ENCODE assay signal across 29 cellular contexts in the genomic region with DNA sequence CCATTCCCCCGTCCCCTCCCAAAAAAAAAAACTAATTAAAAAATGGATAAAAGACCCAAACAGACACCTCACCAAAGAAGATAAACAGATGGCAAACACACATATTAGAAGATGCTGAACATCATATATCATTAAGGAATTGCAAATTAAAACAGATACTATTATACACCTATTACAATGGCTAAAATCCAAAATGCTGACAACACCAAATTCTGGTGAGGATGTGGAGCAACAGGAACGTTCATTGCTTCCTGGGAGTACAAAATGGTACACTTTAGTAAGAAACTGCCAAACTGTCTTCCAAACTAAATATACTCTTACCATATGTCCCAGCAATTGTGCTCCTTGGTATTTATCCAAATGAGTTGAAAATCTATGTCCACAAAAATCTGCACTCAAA. TPM values are rescaled to one million over a fixed set of nuclear protein-coding genes. Genes with fewer than 3 reads are reported as not detected.
"Had no signal": no experiment of that assay in that cellular context is flagged by ENCODE, and none has a peak within 500 bp of the region (broad histone marks: within the 10 kb centered on the region; RNA-seq: fewer than 3 reads in every experiment).

No MANE protein-coding gene starts in this region.

- H3K27ac ChIP-seq: brain microvascular endothelial cell, coronary artery, dorsolateral prefrontal cortex, gastrocnemius medialis, heart left ventricle, WERI-Rb-1 had no signal

- H3K27me3 ChIP-seq: brain microvascular endothelial cell, dorsolateral prefrontal cortex, gastrocnemius medialis, heart left ventricle had no signal

- DNase-seq: activated B cell treated with CpG ODN at 0.5 μM for 24 hours; activated CD4-positive, alpha-beta T cell treated with anti-CD3 and anti-CD28 coated beads for 48 hours; activated CD4-positive, alpha-beta T cell treated with anti-CD3 and anti-CD28 coated beads, Interleukin-2, amount 50 U/mL, for 1 hour; activated CD4-positive, alpha-beta T cell treated with anti-CD3 and anti-CD28 coated beads, Interleukin-2, amount 50 U/mL, for 48 hours; activated CD8-positive, alpha-beta memory T cell treated with anti-CD3 and anti-CD28 coated beads for 24 hours; activated CD8-positive, alpha-beta T cell treated with anti-CD3 and anti-CD28 coated beads for 36 hours; activated effector memory CD4-positive, alpha-beta T cell treated with Interleukin-2 at 50 U/mL for 16 hours; activated gamma-delta T cell treated with Interleukin-2 at 50 U/mL for 16 hours; activated naive CD4-positive, alpha-beta T cell treated with anti-CD3 and anti-CD28 coated beads, Interleukin-2, amount 50 U/mL, for 16 hours; activated naive CD4-positive, alpha-beta T cell treated with Interleukin-2 at 50 U/mL for 16 hours; activated T-cell treated with anti-CD3 and anti-CD28 coated beads, Interleukin-2, amount 50 U/mL, for 4 hours; amniotic stem cell; anterior cingulate cortex; brain microvascular endothelial cell; dorsolateral prefrontal cortex; effector memory CD4-positive, alpha-beta T cell; endodermal cell; foreskin fibroblast; gastrocnemius medialis; glutamatergic neuron; heart left ventricle; T1000; WERI-Rb-1 had no signal

- H3K4me3 ChIP-seq: coronary artery, dorsolateral prefrontal cortex, gastrocnemius medialis, heart left ventricle had no signal

- FAIRE-seq: astrocyte, bronchial epithelial cell had no signal

- ATAC-seq: activated CD4-positive, CD25-positive, alpha-beta regulatory T cell treated with anti-CD3 and anti-CD28 coated beads, Interleukin-2, amount 50 U/mL, for 24 hours; activated CD8-positive, alpha-beta T cell treated with anti-CD3 and anti-CD28 coated beads for 36 hours; activated T-cell treated with anti-CD3 and anti-CD28 coated beads, Interleukin-2, amount 50 U/mL, for 4 hours; activated T-helper 17 cell treated with anti-CD3 and anti-CD28 coated beads, Interleukin-2, amount 50 U/mL, for 72 hours; esophagus mucosa; gastrocnemius medialis; heart left ventricle had no signal

- H3K4me1 ChIP-seq: gastrocnemius medialis, heart left ventricle had no signal

- H3K9me3 ChIP-seq: gastrocnemius medialis had no signal

- H3K36me3 ChIP-seq: brain microvascular endothelial cell, gastrocnemius medialis, heart left ventricle, WERI-Rb-1 had no signal

RNA-seq across cellular contexts. Expression of gene WBP2NL, which starts 52.1 kb away (rescaled TPM):
- total RNA-seq: astrocyte, endodermal cell had no signal
